14 cellular contexts compared by ENCODE assay signal in genomic region chr1:51567653-51568052, GRCh38. TPM values are rescaled to one million over a fixed set of nuclear protein-coding genes. Genes with fewer than 3 reads are reported as not detected.
DNase-seq lines count a peak whose midpoint lies in the region; ATAC-seq and TF ChIP-seq lines count a peak whose summit lies in the region.
"Had no signal": no experiment of that assay in that cellular context is flagged by ENCODE, and none has a peak within 500 bp of the region (broad histone marks: within the 10 kb centered on the region; RNA-seq: fewer than 3 reads in every experiment).

No MANE protein-coding gene starts in this region.

- in situ Hi-C loops in astrocyte of the cerebellum (cut with HindIII; ENCODE audit: low sequenced_read_pairs), result no loop called here

- H3K4me3 ChIP-seq in AG10803 (ENCODE audit: low read length) (no peak overlapping the region), astrocyte of the cerebellum (ENCODE audit: low read depth, low read length) (no peak overlapping the region)
- H3K4me3 ChIP-seq: cardiac muscle cell, pancreas had no signal

- ATAC-seq in HG02885 (IDR thresholded peaks at IDR 0.05; ENCODE audit: poor library complexity, unreplicated experiment), result no peak
- ATAC-seq in GM21576 (IDR thresholded peaks at IDR 0.05; ENCODE audit: unreplicated experiment), result no peak
- ATAC-seq: activated T-cell treated with anti-CD3 and anti-CD28 coated beads, Interleukin-2, amount 50 U/mL, for 4 hours had no signal

- DNase-seq in AG10803 (ENCODE audit: low read depth) (peak; percentile 96), LHCN-M2 (ENCODE audit: low read depth) (peak; percentile 84), astrocyte of the cerebellum (ENCODE audit: low read depth) (peak; percentile 93), kidney glomerular epithelial cell (lab: John Stamatoyannopoulos, UW) (peak; percentile 22), NCI-H526 treated with DMSO at 0.1 percent for 48 hours (lab: John Stamatoyannopoulos, UW) (no peak), islet precursor cell (no peak)
- DNase-seq: activated T-cell treated with anti-CD3 and anti-CD28 coated beads, Interleukin-2, amount 50 U/mL, for 4 hours; COR-L47; NCI-H1417 treated with DMSO at 0.1 percent for 48 hours; pancreas; substantia nigra had no signal

- no peak for TF ChIP-seq CTCF in AG10803 (conservative IDR thresholded peaks at IDR 0.05; ENCODE audit: low read length)
- TF ChIP-seq CTCF in astrocyte of the cerebellum (IDR thresholded peaks at IDR 0.05; ENCODE audit: low read depth, low read length, missing control alignments), result no peak

RNA-seq across cellular contexts. Expression of gene EPS15, which starts 48.6 kb away (rescaled TPM):
- total RNA-seq in LHCN-M2 (2014; rRNA removed), result 22.8 and 27.5 TPM in 2 replicates
- polyA plus RNA-seq in LHCN-M2 (2012), result 11.8 TPM

RNA-seq across cellular contexts. Expression of gene OSBPL9, which starts 49.2 kb away (rescaled TPM):
- total RNA-seq in LHCN-M2 (2014; rRNA removed), result 32.4 and 35.1 TPM in 2 replicates
- 16.3 TPM for polyA plus RNA-seq in LHCN-M2 (2012)

Comparison
In these comparisons a context has a peak if more than half of its experiments do, and no peak if none do; other contexts are left out.
1. DNase-seq: peak in AG10803 (single experiment), LHCN-M2 (single experiment), astrocyte of the cerebellum (single experiment) and kidney glomerular epithelial cell (single experiment); none in NCI-H526 treated with DMSO at 0.1 percent for 48 hours (single experiment) and islet precursor cell (single experiment).